In the genomic region with DNA sequence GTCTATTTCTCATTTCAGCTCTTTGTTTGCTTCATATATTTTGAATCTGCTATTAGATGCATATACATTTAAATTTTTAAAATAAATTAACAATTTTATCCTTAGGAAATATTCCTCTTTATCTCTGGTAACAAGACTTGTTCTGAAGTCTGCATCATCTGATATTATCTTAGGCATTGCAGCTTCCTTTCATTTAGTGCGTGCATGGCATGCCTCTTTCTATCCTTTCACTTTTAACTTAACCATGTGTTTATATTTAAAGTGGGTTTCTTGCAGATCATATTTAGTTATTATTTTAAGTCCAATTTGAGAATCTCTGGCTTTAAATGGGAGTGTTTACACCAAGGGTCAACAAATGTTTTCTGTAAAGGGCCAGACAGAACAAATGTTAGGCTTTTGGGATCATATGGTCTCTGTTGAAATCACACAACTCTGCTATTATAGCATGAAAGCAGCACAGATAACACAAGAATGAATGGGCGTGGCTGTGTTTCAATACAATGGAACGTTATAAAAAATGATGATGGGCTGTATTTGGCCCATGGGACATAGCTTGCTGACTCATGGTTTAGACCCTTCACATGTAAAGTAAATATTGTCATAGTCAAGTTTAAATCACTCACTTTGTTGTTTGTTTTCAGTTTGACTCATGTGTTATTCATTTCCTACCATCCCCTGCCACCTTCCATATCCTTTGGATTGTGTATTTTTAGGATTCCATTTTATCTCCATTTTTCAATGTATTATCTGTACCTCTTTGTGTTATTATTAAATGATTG, we compare ENCODE assay signal across 13 cellular contexts.
A peak's percentile ranks its signal among the peaks of the same experiment; 100 is the strongest.
DNase-seq lines count a peak whose midpoint lies in the region; ATAC-seq and FAIRE-seq lines count a peak whose summit lies in the region.
"Had no signal": no experiment of that assay in that cellular context is flagged by ENCODE, and none has a peak within 500 bp of the region (broad histone marks: within the 10 kb centered on the region; RNA-seq: fewer than 3 reads in every experiment).

No MANE protein-coding gene starts in this region.

- H3K27me3 ChIP-seq in adipocyte (replicated peaks; ENCODE audit: control insufficient read depth, insufficient read depth, low read length): no peaks in the 10 kb centered on the region
- no peaks in the 10 kb centered on the region for H3K27me3 ChIP-seq in small intestine (ENCODE audit: control insufficient read depth in 2 of 2, insufficient read depth in 2 of 2, low read length in 2 of 2)
- H3K27me3 ChIP-seq: BLaER1, transverse colon had no signal

- H3K9me3 ChIP-seq in adipocyte (ENCODE audit: control insufficient read depth, low read length) (peaks cover 6% of the 10 kb centered on the region), small intestine (ENCODE audit: control insufficient read depth, low read depth) (no peaks in the 10 kb centered on the region)
- H3K9me3 ChIP-seq: BLaER1, transverse colon had no signal

- 18 to 34% (median 26%) methylated on average over 3 of the region's 3 CpGs for WGBS in small intestine, 3 donors

- H3K4me3 ChIP-seq in adipocyte (ENCODE audit: low read length) (peak overlapping the region; percentile 55), small intestine (ENCODE audit: low read depth in 1 of 2, low read length in 2 of 2) (no peak overlapping the region)
- H3K4me3 ChIP-seq: BLaER1, transverse colon had no signal

- H3K36me3 ChIP-seq in adipocyte (ENCODE audit: control insufficient read depth, insufficient read depth, low read length, severe bottlenecking) (no peaks in the 10 kb centered on the region), small intestine (ENCODE audit: control insufficient read depth in 2 of 2, insufficient read depth in 2 of 2, low read length in 2 of 2) (no peaks in the 10 kb centered on the region)
- H3K36me3 ChIP-seq: BLaER1, transverse colon had no signal

- peaks cover 33% of the 10 kb centered on the region for H3K4me1 ChIP-seq in adipocyte (ENCODE audit: control insufficient read depth, insufficient read depth, low read length)
- no peaks in the 10 kb centered on the region for H3K4me1 ChIP-seq in small intestine (ENCODE audit: control insufficient read depth in 2 of 2, insufficient read depth in 1 of 2, low read depth in 1 of 2, low read length in 1 of 2)
- H3K4me1 ChIP-seq: BLaER1, transverse colon had no signal

- ATAC-seq in HG03520 (IDR thresholded peaks at IDR 0.05; ENCODE audit: unreplicated experiment): no peak
- ATAC-seq: activated naive CD4-positive, alpha-beta T cell treated with anti-CD3 and anti-CD28 coated beads, Interleukin-2, amount 50 U/mL, for 72 hours had no signal

- in situ Hi-C loops in ACHN (cut with HindIII; ENCODE audit: low pct_ligation_motif_present, low pct_unique_long_range_greater_than_20kb, low sequenced_read_pairs): no loop called here

- no peak overlapping the region for H3K27ac ChIP-seq in small intestine (ENCODE audit: low read depth in 1 of 2, low read length in 1 of 2)
- H3K27ac ChIP-seq: BLaER1, transverse colon had no signal

- DNase-seq in ACHN (peak; percentile 37), HPDE6-E6E7 (ENCODE audit: extremely low spot score) (peak; percentile 58), adipocyte (ENCODE audit: low read depth) (peak; percentile 93), hepatic stellate cell (ENCODE audit: low spot score) (peak; percentile 44), mucosa of gallbladder (ENCODE audit: low spot score) (no peak), small intestine (no peak)
- no peak for DNase-seq in activated effector memory CD4-positive, alpha-beta T cell treated with Interleukin-2 at 50 U/mL for 16 hours
- DNase-seq: NCI-H1436, RPMI8226, transverse colon had no signal

- H3K9ac ChIP-seq in adipocyte (ENCODE audit: low read length): no peak overlapping the region
- H3K9ac ChIP-seq: BLaER1 had no signal

- no peak for FAIRE-seq in small intestine (lab: Jason Lieb, UNC)

Comparison
In these comparisons a context has a peak if more than half of its experiments do, and no peak if none do; other contexts are left out.
1. DNase-seq: peak in ACHN (single experiment), HPDE6-E6E7 (single experiment), adipocyte (single experiment) and hepatic stellate cell (single experiment); none in mucosa of gallbladder (single experiment), small intestine (single experiment) and activated effector memory CD4-positive, alpha-beta T cell treated with Interleukin-2 at 50 U/mL for 16 hours (single experiment).